Comparison of ENCODE assay signal across 8 cellular contexts in genomic region chr12:108730337-108731104, GRCh38. TPM values are rescaled to one million over a fixed set of nuclear protein-coding genes. Genes with fewer than 3 reads are reported as not detected.
DNase-seq lines count a peak whose midpoint lies in the region; ATAC-seq and TF ChIP-seq lines count a peak whose summit lies in the region.

No MANE protein-coding gene starts in this region.

- no peaks in the 10 kb centered on the region for H3K9me3 Mint-ChIP-seq in T-cell

- DNase-seq in BE2C (peak; percentile 75), NCI-H1105 treated with DMSO at 0.1 percent for 48 hours (lab: John Stamatoyannopoulos, UW) (peak; percentile 70), T-cell (peak in 21 of 34 experiments; percentile 1 to 40 (median 10)), body of pancreas (peak; percentile 60 to 70 (median 67)), gastrocnemius medialis (peak; percentile 64 to 75)

- POLR2A ChIA-PET in T-cell (lab: Charles Lee), result no interaction called here

- no peaks in the 10 kb centered on the region for H3K27me3 ChIP-seq in BE2C
- no peaks in the 10 kb centered on the region for H3K27me3 ChIP-seq in body of pancreas
- no peaks in the 10 kb centered on the region for H3K27me3 ChIP-seq in gastrocnemius medialis

- peaks cover 25 to 33% (median 29%) of the 10 kb centered on the region in 3 donors for H3K4me1 Mint-ChIP-seq in T-cell

- TF ChIP-seq CTCF in BE2C (IDR thresholded peaks at IDR 0.05; ENCODE audit: low read depth, low read length) (no peak), body of pancreas (IDR thresholded peaks at IDR 0.05) (no peak), gastrocnemius medialis (IDR thresholded peaks at IDR 0.05 in 4 of 5, conservative IDR thresholded peaks at IDR 0.05 in 1 of 5) (no peak)

- H3K4me1 ChIP-seq in BE2C (peaks cover 4% of the 10 kb centered on the region; the same call in 1 of the 2 replicates), body of pancreas (peaks cover 32% of the 10 kb centered on the region), gastrocnemius medialis (peaks cover 40% of the 10 kb centered on the region in 2 donors)

- WGBS in body of pancreas, 2 donors, result 1 to 2% methylated on average over 17 to 45 of the region's 46 CpGs

- H3K36me3 ChIP-seq in BE2C (no peaks in the 10 kb centered on the region), body of pancreas (replicated peaks in 1 of 2; ENCODE audit: insufficient read depth in 1 of 2, low read depth in 2 of 2) (no peaks in the 10 kb centered on the region), gastrocnemius medialis (no peaks in the 10 kb centered on the region)

- intact Hi-C loops in body of pancreas (cut with DNase I) (no loop called here), gastrocnemius medialis (cut with DNase I; ENCODE audit: low total_unique reads) (loop anchor here (1.0 to 5.0 kb wide), 7 partner anchors 39 to 367 kb away; partner anchors contain the start of genes ISCU, SART3 and UNG)

- in situ Hi-C loops in gastrocnemius medialis (cut with MboI; ENCODE audit: low sequenced_read_pairs in 4 of 4), result no loop called here

- H3K9me3 ChIP-seq in BE2C (no peaks in the 10 kb centered on the region), body of pancreas (no peaks in the 10 kb centered on the region), iPS-18c (ENCODE audit: control insufficient read depth, insufficient read depth, low read length) (no peaks in the 10 kb centered on the region), gastrocnemius medialis (no peaks in the 10 kb centered on the region)

- H3K36me3 Mint-ChIP-seq in T-cell, result no peaks in the 10 kb centered on the region

- H3K27ac ChIP-seq in body of pancreas (peak overlapping the region; percentile 88 to 97 (median 96)), gastrocnemius medialis (peak overlapping the region; percentile 96 to 100 (median 100))

- CTCF ChIA-PET in T-cell (lab: Charles Lee), result interaction anchor here (1.0 to 1.1 kb wide), 2 partner anchors 66 kb away, joined by 3 to 4 read pairs; no protein-coding TSS in a partner anchor

- no peaks in the 10 kb centered on the region for H3K27me3 Mint-ChIP-seq in T-cell

- peak overlapping the region; percentile 23 to 58 for H3K27ac Mint-ChIP-seq in T-cell

- ATAC-seq in GM19463 (IDR thresholded peaks at IDR 0.05; ENCODE audit: unreplicated experiment), result peak; percentile 18
- peak in 1 of 4 experiments; percentile 1 for ATAC-seq in T-cell (replicated peaks in 1 of 4)
- peak; percentile 1 for ATAC-seq in body of pancreas
- ATAC-seq in gastrocnemius medialis, result peak; percentile 19 to 25
- no peak for ATAC-seq in HG03520 (IDR thresholded peaks at IDR 0.05; ENCODE audit: unreplicated experiment)

- TF ChIP-seq POLR2A in body of pancreas (IDR thresholded peaks at IDR 0.05) (peak; percentile 44 to 82 (median 77)), gastrocnemius medialis (IDR thresholded peaks at IDR 0.05) (peak; percentile 71 to 79)

- H3K4me3 Mint-ChIP-seq in T-cell, result peak overlapping the region; percentile 82 to 99 (median 83)

- peak overlapping the region; percentile 91 for H3K4me3 ChIP-seq in BE2C (ENCODE audit: low read depth, low read length)
- H3K4me3 ChIP-seq in body of pancreas, result peak overlapping the region; percentile 33 to 98
- H3K4me3 ChIP-seq in iPS-18c (ENCODE audit: insufficient read depth, low read depth, low read length), result peak overlapping the region; percentile 94
- H3K4me3 ChIP-seq in gastrocnemius medialis, result peak overlapping the region; percentile 91 to 99 (median 96)

RNA-seq across cellular contexts. Expression of gene CORO1C, which starts 0.8 kb away (rescaled TPM):
- polyA plus RNA-seq in BE2C (2012; ENCODE audit: insufficient read depth, insufficient read length, low read depth), result 86.3 TPM
- total RNA-seq in T-cell, result 10 to 100 TPM in 1 of 5 donors, 1 to 10 TPM in 4; 7.4 to 11.4 (median 8.7) TPM
- 10 to 100 TPM; 26.7 to 27.4 TPM for total RNA-seq in body of pancreas
- total RNA-seq in gastrocnemius medialis, result 10 to 100 TPM; 24.7 to 47.6 (median 30.9) TPM

Comparison
In these comparisons a context has a peak if more than half of its experiments do, and no peak if none do; other contexts are left out.
1. DNase-seq: peak in every context shown above with its lines; median percentile 75 in BE2C; 70 in NCI-H1105 treated with DMSO at 0.1 percent for 48 hours; 70 in gastrocnemius medialis; 67 in body of pancreas; 10 in T-cell.